In genomic region chr2:47782557-47783490, GRCh38 we compare ENCODE assay signal across 8 cellular contexts. TPM values are rescaled to one million over a fixed set of nuclear protein-coding genes. Genes with fewer than 3 reads are reported as not detected.
A peak's percentile ranks its signal among the peaks of the same experiment; 100 is the strongest.
DNase-seq lines count a peak whose midpoint lies in the region; TF ChIP-seq lines count a peak whose summit lies in the region.

MSH6 (plus strand) TSS chr2:47783145; CDS start chr2:47783234, 89 bp downstream.

- no peaks in the 10 kb centered on the region for H3K36me3 ChIP-seq in effector memory CD4-positive, alpha-beta T cell (ENCODE audit: control insufficient read depth, insufficient read depth, low read length)
- peaks cover 2 to 3% of the 10 kb centered on the region in 2 experiments for H3K36me3 ChIP-seq in mesenchymal stem cell (ENCODE audit: control insufficient read depth in 1 of 2, insufficient read depth in 2 of 2, low read depth in 1 of 2, low read length in 2 of 2)

- TF ChIP-seq CTCF in GM20000 (IDR thresholded peaks at IDR 0.05; ENCODE audit: extremely low read depth, missing control alignments): no peak

- H2AK5ac ChIP-seq in mesenchymal stem cell (ENCODE audit: low read length, severe bottlenecking): no peak within 1 kb of the TSS

- peak within 1 kb of the TSS; percentile 93 for H4K91ac ChIP-seq in mesenchymal stem cell (ENCODE audit: low read length)

- peak within 1 kb of the TSS; percentile 84 for H2BK5ac ChIP-seq in mesenchymal stem cell (ENCODE audit: low read depth, low read length, poor library complexity, severe bottlenecking)

- peaks cover 10% of the 10 kb centered on the region for H3K4me1 ChIP-seq in effector memory CD4-positive, alpha-beta T cell (ENCODE audit: control insufficient read depth, insufficient read depth, low read length, poor library complexity, severe bottlenecking)
- peaks cover 5% of the 10 kb centered on the region for H3K4me1 ChIP-seq in mesenchymal stem cell (ENCODE audit: control insufficient read depth, insufficient read depth, low read depth, low read length)

- H2BK12ac ChIP-seq in mesenchymal stem cell (ENCODE audit: low read length in 2 of 2): no peak within 1 kb of the TSS

- peak within 1 kb of the TSS; percentile 98 for H3K4me3 ChIP-seq in effector memory CD4-positive, alpha-beta T cell (ENCODE audit: insufficient read depth, low read depth, low read length, poor library complexity, severe bottlenecking)
- peak within 1 kb of the TSS; percentile 83 to 88 for H3K4me3 ChIP-seq in mesenchymal stem cell (ENCODE audit: insufficient read depth in 1 of 2, low read depth in 1 of 2, low read length in 2 of 2)

- H2AFZ ChIP-seq in mesenchymal stem cell (ENCODE audit: low read depth, low read length): peak within 1 kb of the TSS; percentile 36

- peak within 1 kb of the TSS; percentile 70 for H4K8ac ChIP-seq in mesenchymal stem cell (ENCODE audit: low read length)

- peak within 1 kb of the TSS; percentile 94 for H3K9ac ChIP-seq in mesenchymal stem cell (ENCODE audit: low read length)

- peak within 1 kb of the TSS in 1 of 2 experiments; percentile 34 for H3K23ac ChIP-seq in mesenchymal stem cell (ENCODE audit: low read length in 2 of 2)

- peak within 1 kb of the TSS; percentile 86 for H3K27ac ChIP-seq in effector memory CD4-positive, alpha-beta T cell (ENCODE audit: insufficient read depth, low read length, poor library complexity, severe bottlenecking)
- H3K27ac ChIP-seq in mesenchymal stem cell (ENCODE audit: low read length, poor library complexity, severe bottlenecking): peak within 1 kb of the TSS; percentile 79

- peak within 1 kb of the TSS in 1 of 2 experiments; percentile 44 for H3K14ac ChIP-seq in mesenchymal stem cell (ENCODE audit: low read length in 2 of 2)

- POLR2A ChIA-PET in activated CD8-positive, alpha-beta memory T cell treated with anti-CD3 and anti-CD28 coated beads for 36 hours (lab: Charles Lee): interaction anchor here (0.9 to 1.1 kb wide), 4 partner anchors 15 to 380 kb away, joined by 3 to 4 read pairs (median 4); partner anchors contain the start of gene MSH2

- WGBS in mesenchymal stem cell: under 1% methylated on average over 82 of the region's 103 CpGs

- no peaks in the 10 kb centered on the region for H3K27me3 ChIP-seq in effector memory CD4-positive, alpha-beta T cell (replicated peaks; ENCODE audit: control insufficient read depth, insufficient read depth, low read length, poor library complexity, severe bottlenecking)
- H3K27me3 ChIP-seq in mesenchymal stem cell (ENCODE audit: control insufficient read depth in 1 of 2, insufficient read depth in 1 of 2, low read length in 2 of 2): no peaks in the 10 kb centered on the region

- no peaks in the 10 kb centered on the region for H3K9me3 ChIP-seq in effector memory CD4-positive, alpha-beta T cell (ENCODE audit: control insufficient read depth, low read length)
- H3K9me3 ChIP-seq in mesenchymal stem cell (ENCODE audit: control insufficient read depth, low read length): no peaks in the 10 kb centered on the region

- peak within 1 kb of the TSS; percentile 73 to 89 for H3K18ac ChIP-seq in mesenchymal stem cell (ENCODE audit: low read depth in 1 of 2, low read length in 2 of 2)

- CTCF ChIA-PET in activated CD8-positive, alpha-beta memory T cell treated with anti-CD3 and anti-CD28 coated beads for 36 hours (lab: Charles Lee): interaction anchor here (2.3 kb wide), 1 partner anchor 15 kb away, joined by 9 read pairs; no protein-coding TSS in a partner anchor

- no peaks in the 10 kb centered on the region for H3K79me1 ChIP-seq in mesenchymal stem cell (replicated peaks; ENCODE audit: low read length, poor library complexity, severe bottlenecking)

- H2BK120ac ChIP-seq in mesenchymal stem cell (ENCODE audit: low read depth, low read length): peak within 1 kb of the TSS; percentile 77

- peak within 1 kb of the TSS; percentile 62 to 69 for H3K4ac ChIP-seq in mesenchymal stem cell (ENCODE audit: low read depth in 1 of 2, low read length in 2 of 2)

- H3K4me2 ChIP-seq in mesenchymal stem cell (ENCODE audit: low read length, poor library complexity, severe bottlenecking): peak within 1 kb of the TSS; percentile 91

- H2BK15ac ChIP-seq in mesenchymal stem cell (ENCODE audit: low read depth, poor library complexity, severe bottlenecking): peak within 1 kb of the TSS; percentile 87

- DNase-seq in COLO668 (lab: John Stamatoyannopoulos, UW; ENCODE audit: unreplicated experiment): peak; percentile 95
- DNase-seq in GM20000 (ENCODE audit: low spot score): peak; percentile 99
- peak; percentile 68 for DNase-seq in HS-5 (ENCODE audit: low read depth)
- peak; percentile 89 to 96 for DNase-seq in NOMO-1 (lab: John Stamatoyannopoulos, UW; ENCODE audit: unreplicated experiment in 2 of 2)
- peak; percentile 79 to 84 (median 83) for DNase-seq in effector memory CD4-positive, alpha-beta T cell
- peak; percentile 90 for DNase-seq in mesenchymal stem cell
- peak; percentile 83 for DNase-seq in stimulated activated CD8-positive, alpha-beta memory T cell treated with anti-CD3 and anti-CD28 coated beads, Interleukin-12 subunit alpha, Interleukin-12 subunit beta, amount 100 ng/mL, for 4 hours (ENCODE audit: low read depth)

RNA-seq across cellular contexts. Expression of gene MSH6, which starts in this region (rescaled TPM):
- 100 to 1,000 TPM; 148 to 150 TPM for total RNA-seq in activated CD8-positive, alpha-beta memory T cell treated with anti-CD3 and anti-CD28 coated beads for 36 hours
- 25.6 TPM for polyA plus RNA-seq in mesenchymal stem cell (2013, experiment 1 of 2)
- polyA plus RNA-seq in mesenchymal stem cell (2013, experiment 2 of 2): 26.1 TPM

Comparison
In these comparisons a context has a peak if more than half of its experiments do, and no peak if none do; other contexts are left out.
1. Peak in every context shown above with its lines: DNase-seq, H3K4me3 ChIP-seq and H3K27ac ChIP-seq.